8 cellular contexts compared by ENCODE assay signal in the genomic region with DNA sequence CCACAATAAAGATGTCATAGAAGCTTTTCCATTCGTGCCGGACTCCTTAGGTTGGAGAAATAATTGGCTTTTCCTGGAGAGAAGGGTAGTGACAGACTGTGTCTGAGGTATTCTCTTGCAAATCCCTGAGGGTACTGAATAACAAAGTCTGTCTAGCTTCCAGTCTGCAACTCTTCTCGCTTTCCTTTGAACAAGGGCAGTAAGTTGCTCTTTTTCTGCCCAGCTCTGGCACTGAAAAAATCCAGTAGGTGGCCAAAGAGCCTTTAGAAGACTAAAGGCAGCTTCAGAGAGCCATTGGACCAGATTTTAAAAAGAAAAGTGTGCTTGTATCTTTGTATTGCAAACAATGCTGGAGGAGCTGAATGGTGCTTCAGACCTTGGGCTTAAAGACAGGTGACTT. TPM values are rescaled to one million over a fixed set of nuclear protein-coding genes. Genes with fewer than 3 reads are reported as not detected.
DNase-seq lines count a peak whose midpoint lies in the region; ATAC-seq, FAIRE-seq and TF ChIP-seq lines count a peak whose summit lies in the region.

No MANE protein-coding gene starts in this region.

- POLR2A ChIA-PET in activated naive CD8-positive, alpha-beta T cell treated with anti-CD3 and anti-CD28 coated beads, Interleukin-2, amount 10 ng/mL, durations not matched to agents 7 days and 5 days (lab: Charles Lee), result interaction anchor here (0.6 to 3.1 kb wide), 5 partner anchors 13 to 60 kb away, joined by 3 to 45 read pairs (median 5); a partner anchor contains a TSS
- POLR2A ChIA-PET in HepG2 (lab: Yijun Ruan, JAX), result no interaction called here

- H3K4me2 ChIP-seq in HepG2 (ENCODE audit: low read depth, low read length), result no peak overlapping the region

- intact Hi-C loops in HepG2 (cut with micrococcal nuclease; ENCODE audit: unreplicated experiment), result no loop called here
- intact Hi-C loops in vagina (cut with DNase I), result no loop called here

- TF ChIP-seq CTCF in HepG2 (CRISPR knock-in tag; IDR thresholded peaks at IDR 0.05) (peak; percentile 18; the same call in 1 of the 2 replicates), vagina (IDR thresholded peaks at IDR 0.05) (no peak)

- no peak overlapping the region for H2AFZ ChIP-seq in HepG2 (ENCODE audit: low read length)

- TF ChIP-seq EP300 in HepG2 (IDR thresholded peaks at IDR 0.05; ENCODE audit: low read depth in 2 of 2, low read length in 2 of 2) (no peak), HepG2 (CRISPR knock-in tag; IDR thresholded peaks at IDR 0.05; ENCODE audit: borderline replicate concordance) (no peak)

- no peaks in the 10 kb centered on the region for H3K9me3 ChIP-seq in HepG2 (ENCODE audit: low read length)
- no peaks in the 10 kb centered on the region for H3K9me3 ChIP-seq in vagina

- FAIRE-seq in HepG2 (lab: Jason Lieb, UNC), result no peak

- H3K27ac ChIP-seq in HepG2 (ENCODE audit: extremely low read length, insufficient read depth, low read length) (no peak overlapping the region), vagina (peak overlapping the region; percentile 9)

- DNase-seq in EH (ENCODE audit: low read depth), result peak; percentile 40
- no peak for DNase-seq in activated naive CD8-positive, alpha-beta T cell treated with anti-CD3 and anti-CD28 coated beads, Interleukin-2, amount 10 ng/mL, durations not matched to agents 7 days and 5 days
- no peak for DNase-seq in HepG2 (ENCODE audit: low spot score)
- DNase-seq in vagina (ENCODE audit: extremely low spot score in 2 of 2), result no peak
- no peak for DNase-seq in OCI-M2 (lab: John Stamatoyannopoulos, UW; ENCODE audit: unreplicated experiment)
- no peak for DNase-seq in NCI-H2107 treated with DMSO at 0.1 percent for 48 hours (lab: John Stamatoyannopoulos, UW; ENCODE audit: unreplicated experiment)
- no peak for DNase-seq in DMS79 treated with DMSO at 0.1 percent for 48 hours (lab: John Stamatoyannopoulos, UW)

- H3K9me3 Mint-ChIP-seq in activated naive CD8-positive, alpha-beta T cell treated with anti-CD3 and anti-CD28 coated beads, Interleukin-2, amount 10 ng/mL, durations not matched to agents 7 days and 5 days, result no peaks in the 10 kb centered on the region

- H3K27ac Mint-ChIP-seq in activated naive CD8-positive, alpha-beta T cell treated with anti-CD3 and anti-CD28 coated beads, Interleukin-2, amount 10 ng/mL, durations not matched to agents 7 days and 5 days, result peak overlapping the region; percentile 70

- no peak for TF ChIP-seq POLR2A in HepG2 (IDR thresholded peaks at IDR 0.05; ENCODE audit: insufficient read depth in 1 of 2, low read depth in 2 of 2, low read length in 2 of 2)
- no peak for TF ChIP-seq POLR2A in vagina (IDR thresholded peaks at IDR 0.05)

- H3K4me1 ChIP-seq in HepG2 (ENCODE audit: insufficient read depth, low read length), result peaks cover 13% of the 10 kb centered on the region
- peaks cover 16% of the 10 kb centered on the region for H3K4me1 ChIP-seq in vagina

- TF ChIP-seq RAD21 in HepG2 (CRISPR knock-in tag; IDR thresholded peaks at IDR 0.05), result no peak

- no peaks in the 10 kb centered on the region for H4K20me1 ChIP-seq in HepG2 (ENCODE audit: insufficient read depth, low read length)

- WGBS in HepG2 (ENCODE audit: low lambda C conversion rate), result 31% methylated on average over 3 of the region's 3 CpGs

- ATAC-seq in HG03097 (IDR thresholded peaks at IDR 0.05; ENCODE audit: low FRiP score, unreplicated experiment) (peak; percentile 13), HepG2 (peak; percentile 69)
- no peak for ATAC-seq in activated naive CD8-positive, alpha-beta T cell treated with anti-CD3 and anti-CD28 coated beads, Interleukin-2, amount 10 ng/mL, durations not matched to agents 7 days and 5 days (ENCODE audit: low read depth)

- CTCF ChIA-PET in HepG2 (lab: Yijun Ruan, JAX; ENCODE audit: low intra/inter-chr PET ratio, low total read pairs), result no interaction called here

- no peaks in the 10 kb centered on the region for H3K79me2 ChIP-seq in HepG2 (ENCODE audit: insufficient read depth, low read length)

- no peaks in the 10 kb centered on the region for H3K36me3 Mint-ChIP-seq in activated naive CD8-positive, alpha-beta T cell treated with anti-CD3 and anti-CD28 coated beads, Interleukin-2, amount 10 ng/mL, durations not matched to agents 7 days and 5 days

- H3K4me3 Mint-ChIP-seq in activated naive CD8-positive, alpha-beta T cell treated with anti-CD3 and anti-CD28 coated beads, Interleukin-2, amount 10 ng/mL, durations not matched to agents 7 days and 5 days, result peak overlapping the region; percentile 75

- no TSS peak for BruUV-seq in HepG2 (replicated peaks; lab: Mats Ljungman, UMichigan)

- in situ Hi-C loops in HepG2 (cut with HindIII; ENCODE audit: extremely low pct_ligation_motif_present, low pct_unique_long_range_greater_than_20kb), result no loop called here

- peaks cover 22% of the 10 kb centered on the region for H3K4me1 Mint-ChIP-seq in activated naive CD8-positive, alpha-beta T cell treated with anti-CD3 and anti-CD28 coated beads, Interleukin-2, amount 10 ng/mL, durations not matched to agents 7 days and 5 days

- no peak overlapping the region for H3K9ac ChIP-seq in HepG2 (ENCODE audit: insufficient read depth, low read depth, low read length)

- H3K27me3 Mint-ChIP-seq in activated naive CD8-positive, alpha-beta T cell treated with anti-CD3 and anti-CD28 coated beads, Interleukin-2, amount 10 ng/mL, durations not matched to agents 7 days and 5 days, result peaks cover 17% of the 10 kb centered on the region

- H3K36me3 ChIP-seq in HepG2 (replicated peaks in 1 of 2; ENCODE audit: control insufficient read depth in 1 of 2, insufficient read depth in 2 of 2, low read length in 2 of 2) (no peaks in the 10 kb centered on the region), vagina (no peaks in the 10 kb centered on the region)

- peaks cover 0 to 11% of the 10 kb centered on the region in 2 experiments; a peak in 1 of 5 replicates for H3K27me3 ChIP-seq in HepG2 (ENCODE audit: control insufficient read depth in 1 of 2, insufficient read depth in 2 of 2, low read length in 2 of 2)
- H3K27me3 ChIP-seq in vagina, result no peaks in the 10 kb centered on the region

- no peak overlapping the region for H3K4me3 ChIP-seq in HepG2 (replicated peaks in 1 of 3; ENCODE audit: insufficient read depth in 1 of 3, low read depth in 2 of 3, low read length in 3 of 3)
- H3K4me3 ChIP-seq in vagina, result peak overlapping the region; percentile 28 to 35

TF ChIP-seq in HepG2, 621 proteins besides CTCF, POLR2A, EP300 and RAD21:
- peak; percentile 41 for TF ChIP-seq STAG1 (CRISPR knock-in tag; IDR thresholded peaks at IDR 0.05)
- TF ChIP-seq CC2D1A (CRISPR knock-in tag; IDR thresholded peaks at IDR 0.05), result no peak
TF ChIP-seq in HepG2: peak in this region for 1.

RNA-seq across cellular contexts. Expression of a gene that starts 20.7 kb away (rescaled TPM):
- 10 to 100 TPM; 37.0 to 39.1 TPM for total RNA-seq in activated naive CD8-positive, alpha-beta T cell treated with anti-CD3 and anti-CD28 coated beads, Interleukin-2, amount 10 ng/mL, durations not matched to agents 7 days and 5 days
- total RNA-seq in HepG2 (2016; rRNA removed; fragmentation: Illumina TruSeq; extraction: Trizol), result 23.2 and 23.4 TPM in 2 replicates
- total RNA-seq in HepG2 (2016; cell fraction: cytosol; rRNA removed; fragmentation: Illumina TruSeq; extraction: Trizol; ENCODE audit: low read depth), result 62.4 and 75.9 TPM in 2 replicates
- 21.2 and 23.3 TPM in 2 replicates for total RNA-seq in HepG2 (2016; cell fraction: insoluble cytoplasmic fraction; rRNA removed; fragmentation: Illumina TruSeq; extraction: Trizol)
- 33.9 and 40.6 TPM in 2 replicates for total RNA-seq in HepG2 (2016; cell fraction: membrane; rRNA removed; fragmentation: Illumina TruSeq; extraction: Trizol)
- total RNA-seq in HepG2 (2016; cell fraction: nucleus; rRNA removed; fragmentation: Illumina TruSeq; extraction: Trizol), result 50.2 and 60.1 TPM in 2 replicates
- polyA plus RNA-seq in HepG2 (2011; rRNA removed), result 6.1 and 6.2 TPM in 2 replicates
- polyA plus RNA-seq in HepG2 (2011; cell fraction: cytosol; rRNA removed), result 3.7 and 4.4 TPM in 2 replicates
- polyA plus RNA-seq in HepG2 (2011; cell fraction: nucleus; rRNA removed), result 24.2 and 27.1 TPM in 2 replicates
- polyA plus RNA-seq in HepG2 (2012), result 19.5 and 19.9 TPM in 2 replicates
- polyA plus RNA-seq in HepG2 (2016; cell fraction: cytosol; fragmentation: Illumina TruSeq; extraction: Trizol; ENCODE audit: low read depth), result 0.71 and 1.1 TPM in 2 replicates
- polyA plus RNA-seq in HepG2 (2016; cell fraction: insoluble cytoplasmic fraction; fragmentation: Illumina TruSeq; extraction: Trizol; ENCODE audit: low read depth), result 12.3 and 15.5 TPM in 2 replicates
- polyA plus RNA-seq in HepG2 (2016; cell fraction: membrane; fragmentation: Illumina TruSeq; extraction: Trizol; ENCODE audit: low read depth), result 1.6 and 2.2 TPM in 2 replicates
- 45.7 and 47.4 TPM in 2 replicates for polyA plus RNA-seq in HepG2 (2016; cell fraction: nucleus; fragmentation: Illumina TruSeq; extraction: Trizol; ENCODE audit: insufficient read depth, low read depth)
- 33.6 and 65.0 TPM in 2 replicates for polyA minus RNA-seq in HepG2 (2011; rRNA and poly(A)+ RNA removed; ENCODE audit: low replicate concordance)
- 27.1 and 37.4 TPM in 2 replicates for polyA minus RNA-seq in HepG2 (2011; cell fraction: cytosol; rRNA and poly(A)+ RNA removed)
- 65.6 and 67.6 TPM in 2 replicates for polyA minus RNA-seq in HepG2 (2011; cell fraction: nucleus; rRNA and poly(A)+ RNA removed)
- 57.2 TPM for total RNA-seq in vagina

Comparison
In these comparisons a context has a peak if more than half of its experiments do, and no peak if none do; other contexts are left out.
1. H3K4me3 ChIP-seq: peak in vagina (2 of 2); none in HepG2 (0 of 3).